Comparison of ENCODE assay signal across 8 cellular contexts in the genomic region with DNA sequence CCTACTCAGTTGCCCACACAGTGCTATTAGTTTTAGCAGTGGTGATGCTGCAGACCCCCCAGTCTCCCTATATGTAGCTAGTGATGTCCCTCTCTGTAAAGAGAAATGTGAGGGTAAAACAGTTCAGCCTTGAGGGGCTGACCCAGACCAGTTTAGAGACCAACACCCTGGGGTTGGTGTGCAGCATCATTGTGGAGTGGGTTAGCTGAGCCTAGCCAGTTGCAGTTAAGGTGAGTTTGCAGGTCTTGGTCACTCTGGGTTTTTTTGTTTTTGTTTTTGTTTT. TPM values are rescaled to one million over a fixed set of nuclear protein-coding genes. Genes with fewer than 3 reads are reported as not detected.
A peak's percentile ranks its signal among the peaks of the same experiment; 100 is the strongest.
DNase-seq lines count a peak whose midpoint lies in the region; ATAC-seq and TF ChIP-seq lines count a peak whose summit lies in the region.

No MANE protein-coding gene starts in this region.

- peak overlapping the region; percentile 68 to 96 (median 92) for H3K27ac ChIP-seq in heart right ventricle
- peak overlapping the region; percentile 77 for H3K27ac ChIP-seq in caudate nucleus (ENCODE audit: low read depth, low read length)

- no peak for TF ChIP-seq CTCF in heart right ventricle (IDR thresholded peaks at IDR 0.05)

- intact Hi-C loops in heart right ventricle (cut with DNase I): no loop called here
- intact Hi-C loops in left ventricle myocardium superior (cut with micrococcal nuclease): no loop called here

- peaks cover 0 to 79% (median 15%) of the 10 kb centered on the region in 9 donors for H3K36me3 ChIP-seq in heart right ventricle
- peaks cover 6% of the 10 kb centered on the region for H3K36me3 ChIP-seq in mucosa of stomach (ENCODE audit: control insufficient read depth, insufficient read depth, low read length)

- H3K4me1 ChIP-seq in heart right ventricle (peaks cover 10 to 70% (median 53%) of the 10 kb centered on the region in 9 donors), mucosa of stomach (ENCODE audit: control insufficient read depth, insufficient read depth, low read length) (peaks cover 65% of the 10 kb centered on the region)

- H3K9me3 ChIP-seq in heart right ventricle (no peaks in the 10 kb centered on the region), mucosa of stomach (ENCODE audit: control insufficient read depth, low read length) (no peaks in the 10 kb centered on the region)

- H3K9ac ChIP-seq in mucosa of stomach (ENCODE audit: low read length): peak overlapping the region; percentile 88

- H3K27me3 ChIP-seq in heart right ventricle (no peaks in the 10 kb centered on the region), mucosa of stomach (ENCODE audit: control insufficient read depth, insufficient read depth, low read length) (no peaks in the 10 kb centered on the region)

- peak overlapping the region; percentile 40 to 83 (median 72) for H3K4me3 ChIP-seq in heart right ventricle
- peak overlapping the region; percentile 29 for H3K4me3 ChIP-seq in mucosa of stomach (ENCODE audit: low read length)

- ATAC-seq in heart right ventricle: no peak
- no peak for ATAC-seq in left ventricle myocardium superior

- no peak for DNase-seq in heart right ventricle
- DNase-seq in left ventricle myocardium superior: no peak
- DNase-seq in caudate nucleus (lab: John Stamatoyannopoulos, UW): no peak
- no peak for DNase-seq in HuH-7.5 (ENCODE audit: low spot score)
- no peak for DNase-seq in RPMI8226
- DNase-seq in RKO (ENCODE audit: low spot score): no peak
- DNase-seq in GM19240 (ENCODE audit: insufficient read length, low spot score): no peak

RNA-seq across cellular contexts. Expression of gene B3GALT4, which starts 0.4 kb away (rescaled TPM):
- total RNA-seq in heart right ventricle: 10 to 100 TPM in 2 of 10 donors, 1 to 10 TPM in 8; 5.3 to 12.2 (median 8.0) TPM
- polyA plus RNA-seq in heart right ventricle: 1 to 10 TPM; 7.0 to 9.1 TPM
- 6.9 TPM for total RNA-seq in left ventricle myocardium superior

RNA-seq across cellular contexts. Expression of gene RPS18, which starts 4.6 kb away (rescaled TPM):
- total RNA-seq in heart right ventricle (1,000 to 10,000 TPM in 3 of 10 donors, 100 to 1,000 TPM in 7; 767 to 1,326 (median 860) TPM), left ventricle myocardium superior (931 TPM)
- 1,000 to 10,000 TPM; 2,826 to 4,398 TPM for polyA plus RNA-seq in heart right ventricle

RNA-seq across cellular contexts. Expression of gene VPS52, which starts 4.8 kb away (rescaled TPM):
- 10 to 100 TPM; 29.8 to 41.6 (median 35.9) TPM for total RNA-seq in heart right ventricle
- polyA plus RNA-seq in heart right ventricle: 10 to 100 TPM; 25.2 to 45.7 TPM
- 32.7 TPM for total RNA-seq in left ventricle myocardium superior

RNA-seq across cellular contexts. Expression of gene WDR46, which starts 12.5 kb away (rescaled TPM):
- total RNA-seq in heart right ventricle: 10 to 100 TPM; 11.0 to 27.8 (median 16.2) TPM
- 10 to 100 TPM; 27.4 to 40.6 TPM for polyA plus RNA-seq in heart right ventricle
- 15.1 TPM for total RNA-seq in left ventricle myocardium superior

RNA-seq across cellular contexts. Expression of gene PFDN6, which starts 12.9 kb away (rescaled TPM):
- total RNA-seq in heart right ventricle (10 to 100 TPM; 31.7 to 58.3 (median 40.2) TPM), left ventricle myocardium superior (57.3 TPM)
- 100 to 1,000 TPM; 248 to 448 TPM for polyA plus RNA-seq in heart right ventricle
